ENCODE assay signal across 41 cellular contexts in the genomic region with DNA sequence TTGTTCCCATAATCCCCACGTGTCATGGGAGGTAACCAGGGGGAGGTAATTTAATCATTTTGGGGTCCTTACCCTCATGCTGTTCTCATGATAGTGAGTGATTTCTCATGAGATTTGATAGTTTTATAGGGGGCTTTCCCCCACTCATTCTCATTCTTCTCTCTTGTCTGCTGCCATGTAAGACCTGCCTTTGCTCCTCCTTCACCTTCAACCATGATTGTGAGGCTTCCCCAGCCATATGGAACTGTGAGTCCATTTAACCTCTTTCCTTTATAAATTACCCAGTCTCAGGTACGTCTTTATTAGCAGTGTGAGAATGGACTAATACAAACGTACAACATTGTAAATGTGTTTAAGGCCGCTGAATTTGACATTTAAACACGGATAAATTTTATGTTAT. TPM values are rescaled to one million over a fixed set of nuclear protein-coding genes. Genes with fewer than 3 reads are reported as not detected.
"Had no signal": no experiment of that assay in that cellular context is flagged by ENCODE, and none has a peak within 500 bp of the region (broad histone marks: within the 10 kb centered on the region; RNA-seq: fewer than 3 reads in every experiment).

No MANE protein-coding gene starts in this region.

- H3K36me3 ChIP-seq: adrenal gland, ascending aorta, brain microvascular endothelial cell, breast epithelium, cardiac muscle cell had no signal

- H3K9me3 Mint-ChIP-seq: activated naive CD4-positive, alpha-beta T cell treated with anti-CD3 and anti-CD28 coated beads, Interleukin-2, amount 10 ng/mL, durations not matched to agents 7 days and 5 days; activated naive CD4-positive, alpha-beta T cell treated with anti-CD3 and anti-CD28 coated beads, Interleukin-2, amount 50 U/mL, for 24 hours; activated T-helper 1 cell treated with anti-CD3 and anti-CD28 coated beads, Interleukin-12 subunit alpha, Interleukin-12 subunit beta, Interleukin-2, Interleukin-4 antibody, amounts not matched to agents 30 ng/mL and 10 ng/mL and 1 ng/mL, durations not matched to agents 14 hours and 24 hours and 36 hours; activated T-helper 2 cell treated with anti-CD3 and anti-CD28 coated beads, Interferon-gamma antibody, Interleukin-2, Interleukin-4, amounts not matched to agents 10 μg/mL and 5 μg/mL and 100 μg/mL, durations not matched to agents 14 hours and 24 hours and 36 hours had no signal

- H3K27me3 ChIP-seq: adrenal gland, ascending aorta, body of pancreas, brain microvascular endothelial cell, breast epithelium, cardiac muscle cell had no signal

- FAIRE-seq: astrocyte, bronchial epithelial cell had no signal

- H3K4me1 Mint-ChIP-seq: brain; central memory CD8-positive, alpha-beta T cell had no signal

- H3K27me3 Mint-ChIP-seq: activated naive CD4-positive, alpha-beta T cell treated with anti-CD3 and anti-CD28 coated beads, Interleukin-2, amount 50 U/mL, for 24 hours; activated naive CD8-positive, alpha-beta T cell; activated naive CD8-positive, alpha-beta T cell treated with anti-CD3 and anti-CD28 coated beads for 36 hours; activated T-cell treated with anti-CD3 and anti-CD28 coated beads, Interleukin-2, amount 50 U/mL, for 24 hours had no signal

- H3K9me3 ChIP-seq: adrenal gland, ascending aorta, body of pancreas, breast epithelium had no signal

- H3K4me3 ChIP-seq: adrenal gland, ascending aorta, body of pancreas, breast epithelium, cardiac muscle cell had no signal

- H3K4me3 Mint-ChIP-seq: activated naive CD4-positive, alpha-beta T cell treated with anti-CD3 and anti-CD28 coated beads for 36 hours; activated naive CD4-positive, alpha-beta T cell treated with anti-CD3 and anti-CD28 coated beads, Interleukin-2, amount 10 ng/mL, durations not matched to agents 7 days and 5 days; activated naive CD4-positive, alpha-beta T cell treated with anti-CD3 and anti-CD28 coated beads, Interleukin-2, amount 50 U/mL, for 24 hours; activated naive CD8-positive, alpha-beta T cell; activated naive CD8-positive, alpha-beta T cell treated with anti-CD3 and anti-CD28 coated beads for 36 hours; activated naive CD8-positive, alpha-beta T cell treated with anti-CD3 and anti-CD28 coated beads, Interleukin-2, amount 10 ng/mL, durations not matched to agents 7 days and 5 days; activated naive CD8-positive, alpha-beta T cell treated with anti-CD3 and anti-CD28 coated beads, Interleukin-2, amount 50 U/mL, for 24 hours; activated T-cell treated with anti-CD3 and anti-CD28 coated beads, Interleukin-2, amount 50 U/mL, for 24 hours; activated T-cell treated with anti-CD3 and anti-CD28 coated beads, Interleukin-2, amount 50 U/mL, for 4 hours; activated T-cell treated with anti-CD3 and anti-CD28 coated beads, Interleukin-2, amount 50 U/mL, for 72 hours; activated T-helper 1 cell treated with anti-CD3 and anti-CD28 coated beads, Interleukin-12 subunit alpha, Interleukin-12 subunit beta, Interleukin-2, Interleukin-4 antibody, amounts not matched to agents 30 ng/mL and 10 ng/mL and 1 ng/mL, durations not matched to agents 14 hours and 24 hours and 36 hours; brain; central memory CD8-positive, alpha-beta T cell had no signal

- H3K27ac ChIP-seq: adrenal gland, ascending aorta, body of pancreas, brain microvascular endothelial cell, breast epithelium, cardiac muscle cell had no signal

- H3K4me1 ChIP-seq: adrenal gland, ascending aorta, body of pancreas, breast epithelium had no signal

- H3K36me3 Mint-ChIP-seq: activated naive CD4-positive, alpha-beta T cell treated with anti-CD3 and anti-CD28 coated beads, Interleukin-2, amount 10 ng/mL, durations not matched to agents 7 days and 5 days; activated naive CD4-positive, alpha-beta T cell treated with anti-CD3 and anti-CD28 coated beads, Interleukin-2, amount 50 U/mL, for 24 hours; activated naive CD4-positive, alpha-beta T cell treated with anti-CD3 and anti-CD28 coated beads, Interleukin-2, amount 50 U/mL, for 72 hours; activated naive CD8-positive, alpha-beta T cell treated with anti-CD3 and anti-CD28 coated beads for 36 hours; brain had no signal

- DNase-seq: activated effector memory CD4-positive, alpha-beta T cell treated with anti-CD3 and anti-CD28 coated beads, Interleukin-2, amount 50 U/mL, for 16 hours; activated effector memory CD4-positive, alpha-beta T cell treated with Interleukin-2 at 50 U/mL for 16 hours; activated gamma-delta T cell; activated gamma-delta T cell treated with Interleukin-2 at 50 U/mL for 16 hours; activated naive CD4-positive, alpha-beta T cell; activated naive CD4-positive, alpha-beta T cell treated with anti-CD3 and anti-CD28 coated beads, Interleukin-2, amount 10 ng/mL, durations not matched to agents 7 days and 5 days; activated naive CD4-positive, alpha-beta T cell treated with anti-CD3 and anti-CD28 coated beads, Interleukin-2, amount 50 U/mL, for 16 hours; activated naive CD4-positive, alpha-beta T cell treated with Interleukin-2 at 50 U/mL for 16 hours; activated naive CD8-positive, alpha-beta T cell treated with anti-CD3 and anti-CD28 coated beads for 36 hours; activated naive CD8-positive, alpha-beta T cell treated with anti-CD3 and anti-CD28 coated beads, Interleukin-2, amount 10 ng/mL, durations not matched to agents 7 days and 5 days; activated naive CD8-positive, alpha-beta T cell treated with anti-CD3 and anti-CD28 coated beads, Interleukin-2, amount 50 U/mL, for 24 hours; activated T-cell treated with anti-CD3 and anti-CD28 coated beads, Interleukin-2, amount 50 U/mL, for 1 hour; activated T-cell treated with anti-CD3 and anti-CD28 coated beads, Interleukin-2, amount 50 U/mL, for 24 hours; activated T-cell treated with anti-CD3 and anti-CD28 coated beads, Interleukin-2, amount 50 U/mL, for 4 hours; activated T-cell treated with anti-CD3 and anti-CD28 coated beads, Interleukin-2, amount 50 U/mL, for 48 hours; adrenal gland; amniotic stem cell; amygdala; anterior cingulate cortex; aorta; body of pancreas; brain microvascular endothelial cell; caudate nucleus; central memory CD4-positive, alpha-beta T cell; cerebellar nuclear complex had no signal

- ATAC-seq: body of pancreas had no signal

- H3K27ac Mint-ChIP-seq: activated naive CD4-positive, alpha-beta T cell treated with anti-CD3 and anti-CD28 coated beads for 36 hours; activated naive CD4-positive, alpha-beta T cell treated with anti-CD3 and anti-CD28 coated beads, Interleukin-2, amount 10 ng/mL, durations not matched to agents 7 days and 5 days; activated naive CD4-positive, alpha-beta T cell treated with anti-CD3 and anti-CD28 coated beads, Interleukin-2, amount 50 U/mL, for 24 hours; activated naive CD8-positive, alpha-beta T cell; activated naive CD8-positive, alpha-beta T cell treated with anti-CD3 and anti-CD28 coated beads for 36 hours; activated naive CD8-positive, alpha-beta T cell treated with anti-CD3 and anti-CD28 coated beads, Interleukin-2, amount 10 ng/mL, durations not matched to agents 7 days and 5 days; activated naive CD8-positive, alpha-beta T cell treated with anti-CD3 and anti-CD28 coated beads, Interleukin-2, amount 50 U/mL, for 24 hours; activated T-cell treated with anti-CD3 and anti-CD28 coated beads, Interleukin-2, amount 50 U/mL, for 24 hours; activated T-cell treated with anti-CD3 and anti-CD28 coated beads, Interleukin-2, amount 50 U/mL, for 72 hours; brain had no signal

RNA-seq across cellular contexts. Expression of a gene that starts 35.5 kb away (rescaled TPM):
- total RNA-seq: activated naive CD4-positive, alpha-beta T cell treated with anti-CD3 and anti-CD28 coated beads for 36 hours; activated naive CD4-positive, alpha-beta T cell treated with anti-CD3 and anti-CD28 coated beads, Interleukin-2, amount 50 U/mL, for 72 hours; activated naive CD8-positive, alpha-beta T cell treated with anti-CD3 and anti-CD28 coated beads for 36 hours; activated naive CD8-positive, alpha-beta T cell treated with anti-CD3 and anti-CD28 coated beads, Interleukin-2, amount 10 ng/mL, durations not matched to agents 7 days and 5 days; activated T-cell treated with anti-CD3 and anti-CD28 coated beads, Interleukin-2, amount 50 U/mL, for 72 hours; activated T-helper 1 cell treated with anti-CD3 and anti-CD28 coated beads, Interleukin-12 subunit alpha, Interleukin-12 subunit beta, Interleukin-2, Interleukin-4 antibody, amounts not matched to agents 30 ng/mL and 10 ng/mL and 1 ng/mL, durations not matched to agents 14 hours and 24 hours and 36 hours; activated T-helper 2 cell treated with anti-CD3 and anti-CD28 coated beads, Interferon-gamma antibody, Interleukin-2, Interleukin-4, amounts not matched to agents 10 μg/mL and 5 μg/mL and 100 μg/mL, durations not matched to agents 14 hours and 24 hours and 36 hours; aorta; astrocyte; breast epithelium; cardiac muscle cell; cardiac septum; chondrocyte had no signal
- polyA plus RNA-seq: cardiac muscle cell had no signal
